ENCODE assay signal across 24 cellular contexts in genomic region chr4:147491076-147491475, GRCh38. TPM values are rescaled to one million over a fixed set of nuclear protein-coding genes. Genes with fewer than 3 reads are reported as not detected.
"Had no signal": no experiment of that assay in that cellular context is flagged by ENCODE, and none has a peak within 500 bp of the region (broad histone marks: within the 10 kb centered on the region; RNA-seq: fewer than 3 reads in every experiment).

No MANE protein-coding gene starts in this region.

- H3K27ac Mint-ChIP-seq: activated B cell treated with CpG ODN at 0.5 μM for 24 hours; activated CD8-positive, alpha-beta T cell treated with anti-CD3 and anti-CD28 coated beads for 36 hours; activated naive CD4-positive, alpha-beta T cell treated with anti-CD3 and anti-CD28 coated beads, Interleukin-2, amount 50 U/mL, for 24 hours; activated naive CD8-positive, alpha-beta T cell treated with anti-CD3 and anti-CD28 coated beads, Interleukin-2, amount 50 U/mL, for 24 hours; activated T-helper 2 cell treated with anti-CD3 and anti-CD28 coated beads, Interferon-gamma antibody, Interleukin-2, Interleukin-4, amounts not matched to agents 10 μg/mL and 5 μg/mL and 100 μg/mL, durations not matched to agents 14 hours and 24 hours and 36 hours; endodermal cell; progenitor cell of endocrine pancreas; stimulated activated naive CD8-positive, alpha-beta T cell treated with anti-CD3 and anti-CD28 coated beads, Interleukin-15, Interleukin-2, amounts not matched to agents 100 ng/mL and 50 ng/mL, for 24 hours had no signal

- H3K27me3 Mint-ChIP-seq: activated B cell treated with CpG ODN at 0.5 μM for 24 hours; activated naive CD8-positive, alpha-beta T cell treated with anti-CD3 and anti-CD28 coated beads, Interleukin-2, amount 50 U/mL, for 24 hours; progenitor cell of endocrine pancreas had no signal

- H3K27ac ChIP-seq: hepatocyte, ovary had no signal

- H3K4me3 ChIP-seq: gastrocnemius medialis, hepatocyte, ovary, skin epidermis, thoracic aorta, upper lobe of left lung had no signal

- H3K36me3 Mint-ChIP-seq: activated naive CD4-positive, alpha-beta T cell treated with anti-CD3 and anti-CD28 coated beads, Interleukin-2, amount 50 U/mL, for 24 hours; naive B cell had no signal

- H3K9me3 ChIP-seq: gastrocnemius medialis, ovary, thoracic aorta, upper lobe of left lung had no signal

- ATAC-seq: activated CD8-positive, alpha-beta T cell treated with anti-CD3 and anti-CD28 coated beads for 36 hours; activated naive CD8-positive, alpha-beta T cell treated with anti-CD3 and anti-CD28 coated beads, Interleukin-2, amount 50 U/mL, for 24 hours; esophagus mucosa; gastrocnemius medialis; sciatic nerve had no signal

- H3K9me3 Mint-ChIP-seq: activated B cell treated with CpG ODN at 0.5 μM for 24 hours; activated CD8-positive, alpha-beta T cell treated with anti-CD3 and anti-CD28 coated beads for 36 hours; activated naive CD4-positive, alpha-beta T cell treated with anti-CD3 and anti-CD28 coated beads, Interleukin-2, amount 50 U/mL, for 24 hours; activated naive CD8-positive, alpha-beta T cell treated with anti-CD3 and anti-CD28 coated beads, Interleukin-2, amount 50 U/mL, for 24 hours; activated T-helper 2 cell treated with anti-CD3 and anti-CD28 coated beads, Interferon-gamma antibody, Interleukin-2, Interleukin-4, amounts not matched to agents 10 μg/mL and 5 μg/mL and 100 μg/mL, durations not matched to agents 14 hours and 24 hours and 36 hours had no signal

- H3K27me3 ChIP-seq: gastrocnemius medialis, hepatocyte, ovary, upper lobe of left lung had no signal

- H3K4me3 Mint-ChIP-seq: activated B cell treated with CpG ODN at 0.5 μM for 24 hours; activated CD8-positive, alpha-beta T cell treated with anti-CD3 and anti-CD28 coated beads for 36 hours; activated naive CD4-positive, alpha-beta T cell treated with anti-CD3 and anti-CD28 coated beads, Interleukin-2, amount 50 U/mL, for 24 hours; activated naive CD8-positive, alpha-beta T cell treated with anti-CD3 and anti-CD28 coated beads, Interleukin-2, amount 50 U/mL, for 24 hours; endodermal cell; naive B cell; stimulated activated naive CD8-positive, alpha-beta T cell treated with anti-CD3 and anti-CD28 coated beads, Interleukin-15, Interleukin-2, amounts not matched to agents 100 ng/mL and 50 ng/mL, for 24 hours had no signal

- H3K4me1 ChIP-seq: gastrocnemius medialis had no signal

- H3K36me3 ChIP-seq: gastrocnemius medialis, ovary, thoracic aorta, upper lobe of left lung had no signal

- DNase-seq: activated B cell treated with CpG ODN at 0.5 μM for 24 hours; activated CD4-positive, alpha-beta T cell treated with anti-CD3 and anti-CD28 coated beads, Interleukin-2, amount 50 U/mL, for 1 hour; activated CD8-positive, alpha-beta T cell treated with anti-CD3 and anti-CD28 coated beads for 36 hours; activated naive CD8-positive, alpha-beta T cell treated with anti-CD3 and anti-CD28 coated beads, Interleukin-2, amount 50 U/mL, for 24 hours; activated T-cell treated with anti-CD3 and anti-CD28 coated beads, Interleukin-2, amount 50 U/mL, for 48 hours; cerebellar nuclear complex; endodermal cell; gastrocnemius medialis; kidney; naive B cell; ovary; stimulated activated CD4-positive, alpha-beta T cell treated with anti-CD3 and anti-CD28 coated beads, Interleukin-12 subunit alpha, Interleukin-12 subunit beta, amount 100 ng/mL, for 4 hours; stimulated activated CD4-positive, alpha-beta T cell treated with anti-CD3 and anti-CD28 coated beads, Interleukin-4, amount 100 ng/mL, for 1 hour; T-helper 2 cell; upper lobe of left lung had no signal

- H3K4me1 Mint-ChIP-seq: activated B cell treated with CpG ODN at 0.5 μM for 24 hours; activated naive CD4-positive, alpha-beta T cell treated with anti-CD3 and anti-CD28 coated beads, Interleukin-2, amount 50 U/mL, for 24 hours; activated naive CD8-positive, alpha-beta T cell treated with anti-CD3 and anti-CD28 coated beads, Interleukin-2, amount 50 U/mL, for 24 hours; naive B cell had no signal

RNA-seq across cellular contexts. Expression of gene EDNRA, which starts 10.2 kb away (rescaled TPM):
- total RNA-seq: activated B cell treated with CpG ODN at 0.5 μM for 24 hours; activated CD8-positive, alpha-beta T cell treated with anti-CD3 and anti-CD28 coated beads for 36 hours; activated T-helper 2 cell treated with anti-CD3 and anti-CD28 coated beads, Interferon-gamma antibody, Interleukin-2, Interleukin-4, amounts not matched to agents 10 μg/mL and 5 μg/mL and 100 μg/mL, durations not matched to agents 14 hours and 24 hours and 36 hours had no signal
